8 cellular contexts compared by ENCODE assay signal in the genomic region with DNA sequence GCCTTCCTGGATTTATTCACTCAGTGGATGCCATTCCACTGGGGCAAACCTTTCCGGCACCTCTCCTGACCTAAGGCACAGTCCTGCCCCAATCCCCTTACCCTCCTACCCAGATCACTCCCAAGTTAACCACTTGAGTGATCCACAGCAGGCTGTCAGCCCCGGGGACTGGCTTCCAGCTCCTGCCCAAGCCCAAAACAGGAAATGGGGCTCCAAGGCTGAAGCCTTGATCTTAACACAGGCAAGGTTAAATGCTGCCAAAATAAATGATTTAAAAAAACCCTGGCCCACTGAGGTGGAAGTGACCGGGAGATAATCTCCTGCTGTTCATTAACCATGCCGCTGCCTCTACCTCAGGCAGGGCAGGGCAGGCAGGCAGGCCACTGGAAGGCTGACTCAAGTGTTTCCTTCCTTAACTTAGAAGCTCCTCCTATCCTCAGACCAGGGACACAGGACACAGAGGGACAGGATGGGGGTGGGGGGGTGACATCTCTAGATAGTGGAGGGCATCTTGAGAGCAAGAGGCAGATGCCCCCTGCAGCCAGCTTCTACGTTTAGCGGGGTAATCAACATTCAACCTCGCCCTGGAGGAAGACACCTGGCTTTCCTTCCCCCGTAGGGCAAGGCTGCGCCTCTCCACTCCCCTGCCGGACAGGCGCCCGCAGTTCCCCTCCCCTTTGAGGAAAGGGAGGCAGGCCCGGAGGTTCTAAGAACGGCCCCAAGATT. TPM values are rescaled to one million over a fixed set of nuclear protein-coding genes. Genes with fewer than 3 reads are reported as not detected.
A peak's percentile ranks its signal among the peaks of the same experiment; 100 is the strongest.
DNase-seq lines count a peak whose midpoint lies in the region; ATAC-seq and TF ChIP-seq lines count a peak whose summit lies in the region.

No MANE protein-coding gene starts in this region.

- H3K36me3 Mint-ChIP-seq in CD8-positive, alpha-beta T cell: no peaks in the 10 kb centered on the region
- H3K36me3 Mint-ChIP-seq in activated naive CD4-positive, alpha-beta T cell treated with anti-CD3 and anti-CD28 coated beads for 36 hours (ENCODE audit: low read depth): peaks cover 1% of the 10 kb centered on the region

- H3K4me3 ChIP-seq in CD8-positive, alpha-beta T cell (ENCODE audit: low read depth, low read length): peak overlapping the region; percentile 62
- H3K4me3 ChIP-seq in KMS-11 (IDR thresholded peaks at IDR 0.05; ENCODE audit: insufficient read depth, low read depth, low read length): no peak overlapping the region
- peak overlapping the region; percentile 96 for H3K4me3 ChIP-seq in left ventricle myocardium inferior
- H3K4me3 ChIP-seq in prostate gland: peak overlapping the region; percentile 80

- POLR2A ChIA-PET in CD8-positive, alpha-beta T cell (lab: Charles Lee): no interaction called here

- peak overlapping the region; percentile 84; the same call in 1 of the 2 replicates for H2AFZ ChIP-seq in KMS-11 (ENCODE audit: low read depth)

- peak in 2 of 7 experiments; percentile 10 to 12 for DNase-seq in CD8-positive, alpha-beta T cell
- peak; percentile 28 for DNase-seq in activated naive CD4-positive, alpha-beta T cell treated with anti-CD3 and anti-CD28 coated beads for 36 hours
- DNase-seq in left ventricle myocardium inferior (no peak), prostate gland (ENCODE audit: low spot score) (no peak), medulla oblongata (ENCODE audit: extremely low spot score) (no peak)

- peaks cover 22% of the 10 kb centered on the region for H3K4me1 Mint-ChIP-seq in CD8-positive, alpha-beta T cell (ENCODE audit: low read depth)
- H3K4me1 Mint-ChIP-seq in activated naive CD4-positive, alpha-beta T cell treated with anti-CD3 and anti-CD28 coated beads for 36 hours (ENCODE audit: low read depth): peaks cover 21% of the 10 kb centered on the region

- peak overlapping the region; percentile 38; the same call in 1 of the 2 replicates for H3K4me2 ChIP-seq in KMS-11

- no peak overlapping the region for H3K27ac Mint-ChIP-seq in CD8-positive, alpha-beta T cell
- H3K27ac Mint-ChIP-seq in activated naive CD4-positive, alpha-beta T cell treated with anti-CD3 and anti-CD28 coated beads for 36 hours: no peak overlapping the region

- peak overlapping the region; percentile 38; the same call in 1 of the 2 replicates for H3K9ac ChIP-seq in KMS-11

- intact Hi-C loops in CD8-positive, alpha-beta T cell (cut with DNase I, micrococcal nuclease): loop anchor here (1.0 to 2.0 kb wide), 5 partner anchors 39 to 285 kb away; a partner anchor contains a TSS
- intact Hi-C loops in activated naive CD4-positive, alpha-beta T cell treated with anti-CD3 and anti-CD28 coated beads for 36 hours (cut with micrococcal nuclease): loop anchor here (5.0 to 10.0 kb wide), 3 partner anchors 181 to 1723 kb away; a partner anchor contains a TSS
- intact Hi-C loops in left ventricle myocardium inferior (cut with micrococcal nuclease) (no loop called here), prostate gland (cut with DNase I) (loop anchor here (2.0 kb wide), 1 partner anchor 41 kb away; a partner anchor contains a TSS)

- no peak for ATAC-seq in CD8-positive, alpha-beta T cell
- no peak for ATAC-seq in HG02870 (IDR thresholded peaks at IDR 0.05; ENCODE audit: unreplicated experiment)
- no peak for ATAC-seq in HG02610 (IDR thresholded peaks at IDR 0.05; ENCODE audit: unreplicated experiment)

- H3K4me3 Mint-ChIP-seq in CD8-positive, alpha-beta T cell: peak overlapping the region; percentile 82
- peak overlapping the region; percentile 81 for H3K4me3 Mint-ChIP-seq in activated naive CD4-positive, alpha-beta T cell treated with anti-CD3 and anti-CD28 coated beads for 36 hours

- H3K9me3 ChIP-seq in CD8-positive, alpha-beta T cell (ENCODE audit: low read length): no peaks in the 10 kb centered on the region
- H3K9me3 ChIP-seq in left ventricle myocardium inferior (replicated peaks) (no peaks in the 10 kb centered on the region), prostate gland (no peaks in the 10 kb centered on the region)

- TF ChIP-seq POLR2A in prostate gland (IDR thresholded peaks at IDR 0.05): peak; percentile 35

- no peak overlapping the region for H3K27ac ChIP-seq in CD8-positive, alpha-beta T cell (ENCODE audit: low read depth, low read length)
- no peak overlapping the region for H3K27ac ChIP-seq in KMS-11
- H3K27ac ChIP-seq in left ventricle myocardium inferior (replicated peaks): peak overlapping the region; percentile 83
- H3K27ac ChIP-seq in prostate gland: peak overlapping the region; percentile 81 to 90

- TF ChIP-seq CTCF in CD8-positive, alpha-beta T cell (IDR thresholded peaks at IDR 0.05): no peak
- TF ChIP-seq CTCF in KMS-11 (conservative IDR thresholded peaks at IDR 0.05; ENCODE audit: low read depth, low read length) (no peak), left ventricle myocardium inferior (IDR thresholded peaks at IDR 0.05; ENCODE audit: borderline replicate concordance) (no peak), prostate gland (IDR thresholded peaks at IDR 0.05) (no peak)

- CTCF ChIA-PET in CD8-positive, alpha-beta T cell (lab: Charles Lee): interaction anchor here (0.7 to 2.4 kb wide), 4 partner anchors 17 to 66 kb away, joined by 3 to 13 read pairs (median 4); no protein-coding TSS in a partner anchor
- CTCF ChIA-PET in activated naive CD4-positive, alpha-beta T cell treated with anti-CD3 and anti-CD28 coated beads for 36 hours (lab: Charles Lee): interaction anchor here (0.7 to 4.2 kb wide), 5 partner anchors 17 to 66 kb away, joined by 3 to 18 read pairs (median 4); no protein-coding TSS in a partner anchor

- H3K27me3 Mint-ChIP-seq in CD8-positive, alpha-beta T cell (ENCODE audit: low read depth): no peaks in the 10 kb centered on the region
- H3K27me3 Mint-ChIP-seq in activated naive CD4-positive, alpha-beta T cell treated with anti-CD3 and anti-CD28 coated beads for 36 hours (ENCODE audit: low read depth): no peaks in the 10 kb centered on the region

- H3K36me3 ChIP-seq in CD8-positive, alpha-beta T cell (ENCODE audit: insufficient read depth, low read length): no peaks in the 10 kb centered on the region
- H3K36me3 ChIP-seq in KMS-11 (ENCODE audit: insufficient read depth) (no peaks in the 10 kb centered on the region), left ventricle myocardium inferior (no peaks in the 10 kb centered on the region), prostate gland (no peaks in the 10 kb centered on the region)

- H3K27me3 ChIP-seq in CD8-positive, alpha-beta T cell (ENCODE audit: insufficient read depth, low read length): no peaks in the 10 kb centered on the region
- H3K27me3 ChIP-seq in KMS-11 (ENCODE audit: insufficient read depth, low read depth): no peaks in the 10 kb centered on the region
- no peaks in the 10 kb centered on the region for H3K27me3 ChIP-seq in left ventricle myocardium inferior (ENCODE audit: low read depth)
- no peaks in the 10 kb centered on the region for H3K27me3 ChIP-seq in prostate gland (replicated peaks; ENCODE audit: insufficient read depth)

- H3K79me2 ChIP-seq in KMS-11 (ENCODE audit: insufficient read depth, low read depth): no peaks in the 10 kb centered on the region

- 16% methylated on average over 14 of the region's 14 CpGs for WGBS in prostate gland

- H3K4me1 ChIP-seq in CD8-positive, alpha-beta T cell (ENCODE audit: insufficient read depth, low read length): peaks cover 15% of the 10 kb centered on the region
- H3K4me1 ChIP-seq in KMS-11 (ENCODE audit: low read depth, poor library complexity, severe bottlenecking): peaks cover 8% of the 10 kb centered on the region
- H3K4me1 ChIP-seq in left ventricle myocardium inferior: peaks cover 62% of the 10 kb centered on the region
- peaks cover 10% of the 10 kb centered on the region for H3K4me1 ChIP-seq in prostate gland (replicated peaks)

- no peaks in the 10 kb centered on the region for H4K20me1 ChIP-seq in KMS-11 (ENCODE audit: insufficient read depth)

- H3K9me3 Mint-ChIP-seq in CD8-positive, alpha-beta T cell: no peaks in the 10 kb centered on the region
- H3K9me3 Mint-ChIP-seq in activated naive CD4-positive, alpha-beta T cell treated with anti-CD3 and anti-CD28 coated beads for 36 hours: no peaks in the 10 kb centered on the region

RNA-seq across cellular contexts. Expression of a gene that starts 1.3 kb away (rescaled TPM):
- total RNA-seq in CD8-positive, alpha-beta T cell: 10 to 100 TPM in 1 of 2 experiments, 1 to 10 TPM in 1; 4.7 to 10.7 TPM
- 1 to 10 TPM; 7.3 to 7.4 TPM for total RNA-seq in activated naive CD4-positive, alpha-beta T cell treated with anti-CD3 and anti-CD28 coated beads for 36 hours
- total RNA-seq in left ventricle myocardium inferior: 21.8 TPM
- 10 to 100 TPM; 24.1 to 47.7 TPM for total RNA-seq in prostate gland

RNA-seq across cellular contexts. Expression of a gene that starts 40.0 kb away (rescaled TPM):
- 1 to 10 TPM; 6.1 to 9.3 TPM for total RNA-seq in CD8-positive, alpha-beta T cell
- 1 to 10 TPM; 5.3 to 6.8 TPM for total RNA-seq in activated naive CD4-positive, alpha-beta T cell treated with anti-CD3 and anti-CD28 coated beads for 36 hours
- total RNA-seq in left ventricle myocardium inferior: 9.9 TPM
- 10 to 100 TPM; 12.8 to 23.2 TPM for total RNA-seq in prostate gland

Comparison
In these comparisons a context has a peak if more than half of its experiments do, and no peak if none do; other contexts are left out.
1. H3K27ac ChIP-seq: peak in left ventricle myocardium inferior (single experiment) and prostate gland (2 of 2); none in CD8-positive, alpha-beta T cell (single experiment) and KMS-11 (single experiment).